1 cellular context compared by ENCODE assay signal in genomic region chr15:41568350-41569017, GRCh38.
TF ChIP-seq lines count a peak whose summit lies in the region.

No MANE protein-coding gene starts in this region.

TF ChIP-seq in HepG2, 621 proteins besides CTCF, POLR2A, EP300 and RAD21 (continued from another document and continues in another):
- TF ChIP-seq ZNF431 (CRISPR knock-in tag; IDR thresholded peaks at IDR 0.05; ENCODE audit: borderline replicate concordance, low read depth) (peak; percentile 83), ZNF18 (CRISPR knock-in tag; IDR thresholded peaks at IDR 0.05; ENCODE audit: insufficient replicate concordance) (peak; percentile 48), RNF219 (CRISPR knock-in tag; IDR thresholded peaks at IDR 0.05) (no peak), MIXL1 (CRISPR knock-in tag; IDR thresholded peaks at IDR 0.05) (peak; percentile 85), NONO (IDR thresholded peaks at IDR 0.05) (no peak), NONO (CRISPR knock-in tag; conservative IDR thresholded peaks at IDR 0.05) (peak; percentile 84; the same call in 1 of the 2 replicates), ZNF773 (CRISPR knock-in tag; IDR thresholded peaks at IDR 0.05; ENCODE audit: borderline replicate concordance) (no peak), ZSCAN21 (CRISPR knock-in tag; IDR thresholded peaks at IDR 0.05; ENCODE audit: borderline replicate concordance) (peak; percentile 55; the same call in 1 of the 2 replicates), ARID4A (CRISPR knock-in tag; IDR thresholded peaks at IDR 0.05; ENCODE audit: borderline replicate concordance) (peak; percentile 76), ZUFSP (CRISPR knock-in tag; IDR thresholded peaks at IDR 0.05; ENCODE audit: borderline replicate concordance) (no peak), ZNF17 (CRISPR knock-in tag; IDR thresholded peaks at IDR 0.05) (no peak), RORA (CRISPR knock-in tag; IDR thresholded peaks at IDR 0.05) (no peak), JUN (CRISPR knock-in tag; IDR thresholded peaks at IDR 0.05) (no peak; the same call in 1 of the 2 replicates), FOXK2 (IDR thresholded peaks at IDR 0.05) (peak; percentile 80), ZNF512 (CRISPR knock-in tag; IDR thresholded peaks at IDR 0.05) (no peak; the same call in 1 of the 2 replicates), PHF20 (CRISPR knock-in tag; IDR thresholded peaks at IDR 0.05) (peak; percentile 28; the same call in 1 of the 2 replicates), BRCA1 (CRISPR knock-in tag; IDR thresholded peaks at IDR 0.05) (no peak), ZNF552 (CRISPR knock-in tag; IDR thresholded peaks at IDR 0.05; ENCODE audit: borderline replicate concordance) (no peak), HNRNPLL (IDR thresholded peaks at IDR 0.05; ENCODE audit: low read depth, low read length, poor library complexity, severe bottlenecking) (no peak), ZSCAN29 (CRISPR knock-in tag; conservative IDR thresholded peaks at IDR 0.05) (peak; percentile 59; the same call in 1 of the 2 replicates), NR3C1 (CRISPR knock-in tag; IDR thresholded peaks at IDR 0.05) (no peak), SIN3A (IDR thresholded peaks at IDR 0.05; ENCODE audit: borderline replicate concordance, low read depth, low read length) (peak; percentile 40; the same call in 1 of the 2 replicates), MTF1 (CRISPR knock-in tag; IDR thresholded peaks at IDR 0.05) (no peak), TERF1 (CRISPR knock-in tag; IDR thresholded peaks at IDR 0.05) (no peak), AHR (CRISPR knock-in tag; IDR thresholded peaks at IDR 0.05) (no peak; the same call in 1 of the 2 replicates), ZNF558 (CRISPR knock-in tag; IDR thresholded peaks at IDR 0.05; ENCODE audit: borderline replicate concordance) (no peak), GFI1 (CRISPR knock-in tag; IDR thresholded peaks at IDR 0.05; ENCODE audit: borderline replicate concordance) (peak; percentile 43; the same call in 1 of the 2 replicates), ZNF318 (CRISPR knock-in tag; IDR thresholded peaks at IDR 0.05) (0 out of 2 replicates have a peak, but pooled peaks have one; percentile 32), ZNF275 (CRISPR knock-in tag; IDR thresholded peaks at IDR 0.05; ENCODE audit: borderline replicate concordance) (peak; percentile 37; the same call in 1 of the 2 replicates), NFRKB (IDR thresholded peaks at IDR 0.05) (no peak)
